Comparison of ENCODE assay signal across 9 cellular contexts in the genomic region with DNA sequence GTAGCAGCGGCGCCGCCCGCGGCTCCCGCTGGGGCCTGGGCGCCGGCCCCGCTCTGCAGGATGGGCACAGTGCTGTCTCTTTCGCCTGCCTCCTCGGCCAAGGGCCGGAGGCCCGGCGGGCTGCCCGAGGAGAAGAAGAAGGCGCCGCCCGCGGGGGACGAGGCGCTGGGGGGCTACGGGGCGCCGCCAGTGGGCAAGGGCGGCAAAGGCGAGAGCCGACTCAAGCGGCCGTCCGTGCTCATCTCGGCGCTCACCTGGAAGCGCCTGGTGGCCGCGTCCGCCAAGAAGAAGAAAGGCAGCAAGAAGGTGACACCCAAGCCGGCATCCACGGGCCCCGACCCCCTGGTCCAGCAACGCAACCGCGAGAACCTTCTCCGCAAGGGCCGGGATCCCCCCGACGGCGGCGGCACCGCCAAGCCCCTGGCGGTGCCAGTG. TPM values are rescaled to one million over a fixed set of nuclear protein-coding genes. Genes with fewer than 3 reads are reported as not detected.
A peak's percentile ranks its signal among the peaks of the same experiment; 100 is the strongest.
DNase-seq lines count a peak whose midpoint lies in the region; ATAC-seq and TF ChIP-seq lines count a peak whose summit lies in the region.
"Had no signal": no experiment of that assay in that cellular context is flagged by ENCODE, and none has a peak within 500 bp of the region (broad histone marks: within the 10 kb centered on the region; RNA-seq: fewer than 3 reads in every experiment).

No MANE protein-coding gene starts in this region.

- H3K27ac ChIP-seq in DOHH2 (ENCODE audit: low read depth, low read length) (no peak overlapping the region), neuronal stem cell (replicated peaks; ENCODE audit: low read length) (no peak overlapping the region)
- no peak overlapping the region for H3K27ac ChIP-seq in CD4-positive, alpha-beta T cell (ENCODE audit: low read depth, low read length)

- TF ChIP-seq CTCF in DOHH2 (IDR thresholded peaks at IDR 0.05; ENCODE audit: low read depth, low read length, poor library complexity, severe bottlenecking) (no peak), chondrocyte (IDR thresholded peaks at IDR 0.05) (no peak), natural killer cell (IDR thresholded peaks at IDR 0.05) (no peak)
- no peak for TF ChIP-seq CTCF in CD4-positive, alpha-beta T cell (IDR thresholded peaks at IDR 0.05)

- no peaks in the 10 kb centered on the region for H3F3A ChIP-seq in DOHH2 (ENCODE audit: control insufficient read depth, insufficient read depth)

- no CpG with 5 or more reads among the region's 50 CpGs for WGBS in neuronal stem cell (ENCODE audit: extremely low coverage in 2 of 2, insufficient read length in 2 of 2, insufficient replicate concordance in 1 of 2), 2 donors

- H3K4me3 ChIP-seq in DOHH2 (ENCODE audit: low read length) (peak overlapping the region; percentile 81), neuronal stem cell (ENCODE audit: low read length in 2 of 2) (peak overlapping the region; percentile 70 to 74)

- H2BK15ac ChIP-seq in neuronal stem cell (ENCODE audit: low read length): no peak overlapping the region

- peak overlapping the region; percentile 97 for H3K4me2 ChIP-seq in DOHH2 (ENCODE audit: low read length)
- peak overlapping the region; percentile 89 for H3K4me2 ChIP-seq in neuronal stem cell (ENCODE audit: insufficient read depth, low read length, poor library complexity, severe bottlenecking)

- H4K8ac ChIP-seq in neuronal stem cell (ENCODE audit: low read depth, low read length): no peak overlapping the region

- H3K4ac ChIP-seq in neuronal stem cell (ENCODE audit: low read length): no peak overlapping the region

- ATAC-seq in HG03520 (IDR thresholded peaks at IDR 0.05; ENCODE audit: unreplicated experiment) (peak; percentile 25), GM19397 (IDR thresholded peaks at IDR 0.05; ENCODE audit: unreplicated experiment) (no peak), natural killer cell (no peak)
- ATAC-seq in CD4-positive, alpha-beta T cell (ENCODE audit: poor library complexity): no peak

- H3K79me1 ChIP-seq in neuronal stem cell (ENCODE audit: low read depth, low read length): no peaks in the 10 kb centered on the region

- DNase-seq in chondrocyte (ENCODE audit: low spot score) (no peak), neuronal stem cell (ENCODE audit: low spot score) (no peak), natural killer cell (no peak), LoVo (ENCODE audit: low spot score) (no peak)
- no peak for DNase-seq in CD4-positive, alpha-beta T cell

- H3K36me3 Mint-ChIP-seq in chondrocyte (ENCODE audit: low read depth) (peaks cover 3% of the 10 kb centered on the region), natural killer cell (no peaks in the 10 kb centered on the region)
- H3K36me3 Mint-ChIP-seq in CD4-positive, alpha-beta T cell (ENCODE audit: low read depth): no peaks in the 10 kb centered on the region

- H3K4me1 ChIP-seq in DOHH2 (ENCODE audit: control insufficient read depth, low read length) (peaks cover 11% of the 10 kb centered on the region), neuronal stem cell (ENCODE audit: control insufficient read depth in 2 of 2, insufficient read depth in 1 of 2, low read depth in 1 of 2, low read length in 2 of 2) (peaks cover 15 to 21% of the 10 kb centered on the region in 2 donors)

- no peaks in the 10 kb centered on the region for H3K79me2 ChIP-seq in DOHH2 (ENCODE audit: control insufficient read depth, low read length)

- no peaks in the 10 kb centered on the region for H4K20me1 ChIP-seq in DOHH2 (ENCODE audit: control insufficient read depth, insufficient read depth, low read depth, low read length)

- H3K9me2 ChIP-seq in DOHH2 (replicated peaks; ENCODE audit: control insufficient read depth, low read length): no peaks in the 10 kb centered on the region

- no peak overlapping the region for H4K91ac ChIP-seq in neuronal stem cell (ENCODE audit: low read depth, low read length, poor library complexity)

- H3K9me3 ChIP-seq in DOHH2 (ENCODE audit: control insufficient read depth, insufficient read depth, low read length) (no peaks in the 10 kb centered on the region), neuronal stem cell (replicated peaks in 1 of 2; ENCODE audit: control insufficient read depth in 2 of 2, insufficient read depth in 1 of 2, low read depth in 1 of 2, low read length in 2 of 2) (peaks cover 0 to 2% of the 10 kb centered on the region in 2 donors)
- no peaks in the 10 kb centered on the region for H3K9me3 ChIP-seq in CD4-positive, alpha-beta T cell (ENCODE audit: control insufficient read depth, low read length)

- H2BK5ac ChIP-seq in neuronal stem cell (ENCODE audit: low read length): no peak overlapping the region

- intact Hi-C loops in natural killer cell (cut with micrococcal nuclease): no loop called here
- intact Hi-C loops in CD4-positive, alpha-beta T cell (cut with DNase I, micrococcal nuclease): loop anchor here in 1 of 2 experiments (10.0 kb wide), 1 partner anchor 345 kb away; a partner anchor contains a TSS

- no peak overlapping the region for H2BK120ac ChIP-seq in neuronal stem cell (ENCODE audit: low read depth, low read length)

- H3K9me3 Mint-ChIP-seq in chondrocyte (ENCODE audit: low read depth) (no peaks in the 10 kb centered on the region), natural killer cell (no peaks in the 10 kb centered on the region)
- H3K9me3 Mint-ChIP-seq in CD4-positive, alpha-beta T cell: no peaks in the 10 kb centered on the region

- H3K27ac Mint-ChIP-seq in chondrocyte (ENCODE audit: unreplicated experiment) (no peak overlapping the region), natural killer cell (no peak overlapping the region)
- H3K27ac Mint-ChIP-seq in CD4-positive, alpha-beta T cell: no peak overlapping the region

- POLR2A ChIA-PET in CD4-positive, alpha-beta T cell (lab: Charles Lee): no interaction called here

- H3K23ac ChIP-seq in neuronal stem cell (ENCODE audit: low read depth, low read length, poor library complexity): no peak overlapping the region

- peak overlapping the region; percentile 71 for H3K4me3 Mint-ChIP-seq in chondrocyte (ENCODE audit: unreplicated experiment)
- H3K4me3 Mint-ChIP-seq in natural killer cell: no peak overlapping the region
- H3K4me3 Mint-ChIP-seq in CD4-positive, alpha-beta T cell: no peak overlapping the region

- peaks cover 82% of the 10 kb centered on the region for H3K27me3 Mint-ChIP-seq in chondrocyte (ENCODE audit: low read depth)
- peaks cover 59 to 70% of the 10 kb centered on the region in 2 donors for H3K27me3 Mint-ChIP-seq in natural killer cell (ENCODE audit: low read depth in 2 of 2)
- H3K27me3 Mint-ChIP-seq in CD4-positive, alpha-beta T cell: peaks cover 88% of the 10 kb centered on the region

- no peak overlapping the region for H2BK12ac ChIP-seq in neuronal stem cell (ENCODE audit: low read length)

- H2AFZ ChIP-seq in neuronal stem cell (ENCODE audit: low read length): peak overlapping the region; percentile 99

- H3K36me3 ChIP-seq in DOHH2 (ENCODE audit: control insufficient read depth, low read length) (no peaks in the 10 kb centered on the region), neuronal stem cell (replicated peaks in 1 of 2; ENCODE audit: control insufficient read depth in 2 of 2, insufficient read depth in 2 of 2, low read length in 2 of 2) (no peaks in the 10 kb centered on the region)

- H3K4me1 Mint-ChIP-seq in chondrocyte (ENCODE audit: low read depth) (peaks cover 20% of the 10 kb centered on the region), natural killer cell (peaks cover 0 to 18% of the 10 kb centered on the region in 2 donors)
- H3K4me1 Mint-ChIP-seq in CD4-positive, alpha-beta T cell (ENCODE audit: low read depth): peaks cover 13% of the 10 kb centered on the region

- H3K18ac ChIP-seq in neuronal stem cell (ENCODE audit: low read length): no peak overlapping the region

- CTCF ChIA-PET in CD4-positive, alpha-beta T cell (lab: Charles Lee): interaction anchor here (1.2 kb wide), 1 partner anchor 112 kb away, joined by 3 read pairs; no protein-coding TSS in a partner anchor

- H3K27me3 ChIP-seq in DOHH2 (ENCODE audit: control insufficient read depth, low read length) (peaks cover 24% of the 10 kb centered on the region), neuronal stem cell (ENCODE audit: control insufficient read depth in 3 of 3, insufficient read depth in 3 of 3, low read depth in 1 of 3, low read length in 3 of 3) (peaks cover 18 to 72% (median 63%) of the 10 kb centered on the region in 3 experiments)
- peaks cover 86% of the 10 kb centered on the region for H3K27me3 ChIP-seq in CD4-positive, alpha-beta T cell (ENCODE audit: control insufficient read depth, insufficient read depth, low read length)

- no peak overlapping the region for H3K14ac ChIP-seq in neuronal stem cell (ENCODE audit: low read length)

- H2AK5ac ChIP-seq in neuronal stem cell (ENCODE audit: low read depth, low read length): no peak overlapping the region

- no peak overlapping the region for H3K9ac ChIP-seq in neuronal stem cell (ENCODE audit: low read depth, low read length, poor library complexity)

RNA-seq across cellular contexts. Expression of a gene that starts 0.3 kb away (rescaled TPM):
- total RNA-seq in chondrocyte (0.22 to 0.36 TPM in 2 of 3 replicates, not detected in the other), natural killer cell (not detected)
- polyA plus RNA-seq in neuronal stem cell (2013, experiment 1 of 2): 0.10 TPM
- 0.10 TPM for polyA plus RNA-seq in neuronal stem cell (2013, experiment 2 of 2)
- not detected for total RNA-seq in CD4-positive, alpha-beta T cell
- total RNA-seq: glomerular endothelial cell had no signal

RNA-seq across cellular contexts. Expression of a gene that starts 25.2 kb away (rescaled TPM):
- total RNA-seq in chondrocyte (not detected in 3 replicates), natural killer cell (not detected)
- not detected for polyA plus RNA-seq in neuronal stem cell (2013, experiment 1 of 2)
- polyA plus RNA-seq in neuronal stem cell (2013, experiment 2 of 2): not detected
- total RNA-seq in CD4-positive, alpha-beta T cell: not detected
- total RNA-seq: glomerular endothelial cell had no signal

RNA-seq across cellular contexts. Expression of a gene that starts 33.4 kb away (rescaled TPM):
- total RNA-seq in chondrocyte (not detected in 3 replicates), natural killer cell (not detected)
- not detected for polyA plus RNA-seq in neuronal stem cell (2013, experiment 1 of 2)
- not detected for polyA plus RNA-seq in neuronal stem cell (2013, experiment 2 of 2)
- total RNA-seq in CD4-positive, alpha-beta T cell: not detected
- total RNA-seq: glomerular endothelial cell had no signal
